13 cellular contexts compared by ENCODE assay signal in the genomic region with DNA sequence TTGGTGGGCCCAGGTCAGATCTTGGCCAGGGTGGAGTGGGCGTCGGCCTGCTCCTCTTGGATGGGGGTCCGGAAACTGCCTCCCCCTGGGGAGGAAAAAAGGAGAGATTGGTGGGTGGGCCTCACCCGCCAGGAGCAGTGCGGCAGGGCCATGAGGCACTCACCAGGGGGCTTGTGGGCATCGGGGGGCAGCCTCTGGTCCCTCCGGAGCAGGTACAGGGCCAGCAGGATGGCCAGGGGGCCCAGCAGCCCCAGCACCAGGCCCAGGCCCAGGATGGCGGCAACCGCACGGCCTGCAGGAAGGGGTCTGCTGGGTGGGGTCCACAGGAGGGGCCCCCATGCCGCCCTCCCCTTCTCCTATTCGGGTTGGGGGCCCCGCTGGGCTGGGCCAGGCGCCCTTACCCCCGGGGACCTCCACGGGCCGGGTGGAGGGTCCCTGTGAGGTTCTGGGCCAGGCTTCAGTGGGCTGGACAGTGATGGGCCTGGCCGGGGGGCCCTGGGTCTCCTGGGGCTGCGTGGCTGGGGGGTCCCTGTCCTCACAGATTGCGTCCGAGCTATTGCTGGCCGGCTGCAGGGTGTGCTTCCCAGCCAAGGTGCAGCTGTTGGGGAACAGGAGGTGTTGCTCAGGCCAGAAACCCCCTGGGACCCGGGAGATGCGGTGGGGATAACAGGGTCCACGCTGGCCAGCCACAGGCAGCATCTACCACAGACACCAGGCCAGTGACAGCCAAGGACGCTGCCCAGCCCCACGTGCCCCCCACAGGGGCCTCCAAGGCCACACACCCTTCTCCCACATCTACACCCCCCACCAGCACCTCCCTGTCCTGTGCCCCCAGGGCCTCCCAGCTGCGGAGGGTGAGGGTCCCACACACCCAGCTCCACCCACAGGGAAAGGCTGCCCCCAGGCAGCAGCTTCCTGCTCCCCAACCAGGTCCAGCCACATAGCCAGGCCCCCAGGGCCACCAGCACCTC. TPM values are rescaled to one million over a fixed set of nuclear protein-coding genes. Genes with fewer than 3 reads are reported as not detected.
DNase-seq lines count a peak whose midpoint lies in the region; ATAC-seq and TF ChIP-seq lines count a peak whose summit lies in the region.
"Had no signal": no experiment of that assay in that cellular context is flagged by ENCODE, and none has a peak within 500 bp of the region (broad histone marks: within the 10 kb centered on the region; RNA-seq: fewer than 3 reads in every experiment).

No MANE protein-coding gene starts in this region.

- ATAC-seq in T-helper 17 cell, result no peak
- ATAC-seq in stimulated activated memory B cell treated with anti-CD40 and anti-IgM and Interleukin-4, amounts not matched to agents 10 μg/mL and 1 μg/mL and 100 μg/mL, for 72 hours, result no peak
- no peak for ATAC-seq in PC-3
- no peak for ATAC-seq in gastroesophageal sphincter
- ATAC-seq: A549 had no signal

- no peaks in the 10 kb centered on the region for H3K36me3 ChIP-seq in effector memory CD4-positive, alpha-beta T cell (ENCODE audit: control insufficient read depth, insufficient read depth, low read length)
- H3K36me3 ChIP-seq in PC-3 (ENCODE audit: low read depth, low read length) (peaks cover 4% of the 10 kb centered on the region; the same call in 1 of the 2 replicates), gastroesophageal sphincter (peaks cover 0 to 18% of the 10 kb centered on the region in 2 donors)

- H3K27me3 ChIP-seq in effector memory CD4-positive, alpha-beta T cell (replicated peaks; ENCODE audit: control insufficient read depth, insufficient read depth, low read length, poor library complexity, severe bottlenecking), result no peaks in the 10 kb centered on the region
- no peaks in the 10 kb centered on the region for H3K27me3 ChIP-seq in PC-3 (ENCODE audit: low read length)
- peaks cover 21% of the 10 kb centered on the region for H3K27me3 ChIP-seq in gastroesophageal sphincter
- H3K27me3 ChIP-seq: thyroid gland had no signal

- H3K4me3 Mint-ChIP-seq in activated CD4-positive, alpha-beta T cell treated with anti-CD3 and anti-CD28 coated beads, Interleukin-2, amount 10 ng/mL, durations not matched to agents 24 days and 14 days, result peak overlapping the region; percentile 81
- H3K4me3 Mint-ChIP-seq in T-helper 17 cell, result peak overlapping the region; percentile 85
- peak overlapping the region; percentile 57 for H3K4me3 Mint-ChIP-seq in stimulated activated memory B cell treated with anti-CD40 and anti-IgM and Interleukin-4, amounts not matched to agents 10 μg/mL and 1 μg/mL and 100 μg/mL, for 72 hours

- H3K36me3 Mint-ChIP-seq in activated CD4-positive, alpha-beta T cell treated with anti-CD3 and anti-CD28 coated beads, Interleukin-2, amount 10 ng/mL, durations not matched to agents 24 days and 14 days (ENCODE audit: low read depth), result peaks cover 53% of the 10 kb centered on the region
- peaks cover 2% of the 10 kb centered on the region for H3K36me3 Mint-ChIP-seq in T-helper 17 cell (ENCODE audit: low read depth)
- peaks cover 14% of the 10 kb centered on the region for H3K36me3 Mint-ChIP-seq in stimulated activated memory B cell treated with anti-CD40 and anti-IgM and Interleukin-4, amounts not matched to agents 10 μg/mL and 1 μg/mL and 100 μg/mL, for 72 hours

- no peaks in the 10 kb centered on the region for H4K20me1 ChIP-seq in PC-3 (ENCODE audit: low read length)

- H2AFZ ChIP-seq in PC-3 (ENCODE audit: low read length), result no peak overlapping the region

- H3K9me3 ChIP-seq in T-helper 17 cell (ENCODE audit: control insufficient read depth, low read length, poor library complexity, severe bottlenecking) (no peaks in the 10 kb centered on the region), PC-3 (ENCODE audit: low read length) (no peaks in the 10 kb centered on the region), gastroesophageal sphincter (no peaks in the 10 kb centered on the region)
- H3K9me3 ChIP-seq in effector memory CD4-positive, alpha-beta T cell (ENCODE audit: control insufficient read depth, low read length), result no peaks in the 10 kb centered on the region
- H3K9me3 ChIP-seq: A549, thyroid gland had no signal

- no peaks in the 10 kb centered on the region for H3K79me2 ChIP-seq in PC-3 (ENCODE audit: low read length)

- no CpG with 5 or more reads among the region's 28 CpGs for WGBS in gastroesophageal sphincter (ENCODE audit: low coverage in 1 of 2), 2 donors

- H3K27me3 Mint-ChIP-seq in activated CD4-positive, alpha-beta T cell treated with anti-CD3 and anti-CD28 coated beads, Interleukin-2, amount 10 ng/mL, durations not matched to agents 24 days and 14 days, result no peaks in the 10 kb centered on the region
- H3K27me3 Mint-ChIP-seq in T-helper 17 cell, result no peaks in the 10 kb centered on the region
- H3K27me3 Mint-ChIP-seq in stimulated activated memory B cell treated with anti-CD40 and anti-IgM and Interleukin-4, amounts not matched to agents 10 μg/mL and 1 μg/mL and 100 μg/mL, for 72 hours, result peaks cover 8% of the 10 kb centered on the region

- no peak for DNase-seq in activated CD4-positive, alpha-beta T cell treated with anti-CD3 and anti-CD28 coated beads, Interleukin-2, amount 10 ng/mL, durations not matched to agents 24 days and 14 days
- DNase-seq in activated CD4-positive, alpha-beta T cell treated with anti-CD3 and anti-CD28 coated beads for 4 hours, result no peak
- DNase-seq in T-helper 17 cell, result peak; percentile 7 to 10 (median 7)
- DNase-seq in effector memory CD4-positive, alpha-beta T cell, result no peak
- DNase-seq in NK-92 treated with Interleukin-12 subunit alpha and Interleukin-12 subunit beta, amount 100 ng/mL, for 24 hours (lab: John Stamatoyannopoulos, UW), result no peak
- no peak for DNase-seq in PC-3
- DNase-seq: GOT3, NCI-H524 had no signal

- intact Hi-C loops in activated CD4-positive, alpha-beta T cell treated with anti-CD3 and anti-CD28 coated beads, Interleukin-2, amount 10 ng/mL, durations not matched to agents 24 days and 14 days (cut with micrococcal nuclease), result loop anchor here (10.0 kb wide), 1 partner anchor 197 kb away; the partner anchor contains the start of gene ISG15
- intact Hi-C loops in PC-3 (cut with micrococcal nuclease), result no loop called here

- H3F3A ChIP-seq in PC-3 (ENCODE audit: low read length, unreplicated experiment), result no peaks in the 10 kb centered on the region

- no peak for TF ChIP-seq POLR2A in gastroesophageal sphincter (IDR thresholded peaks at IDR 0.05)

- peak overlapping the region; percentile 29 for H3K4me3 ChIP-seq in effector memory CD4-positive, alpha-beta T cell (ENCODE audit: insufficient read depth, low read depth, low read length, poor library complexity, severe bottlenecking)
- H3K4me3 ChIP-seq in PC-3 (ENCODE audit: low read length) (no peak overlapping the region), gastroesophageal sphincter (peak overlapping the region in 1 of 2 donors; percentile 40)
- H3K4me3 ChIP-seq: A549 had no signal

- no peak overlapping the region for H3K4me2 ChIP-seq in PC-3 (ENCODE audit: low read length)
- H3K4me2 ChIP-seq: A549 had no signal

- peak overlapping the region; percentile 78 for H3K27ac Mint-ChIP-seq in activated CD4-positive, alpha-beta T cell treated with anti-CD3 and anti-CD28 coated beads, Interleukin-2, amount 10 ng/mL, durations not matched to agents 24 days and 14 days
- H3K27ac Mint-ChIP-seq in T-helper 17 cell, result peak overlapping the region; percentile 82
- peak overlapping the region; percentile 53 for H3K27ac Mint-ChIP-seq in stimulated activated memory B cell treated with anti-CD40 and anti-IgM and Interleukin-4, amounts not matched to agents 10 μg/mL and 1 μg/mL and 100 μg/mL, for 72 hours

- no peak for TF ChIP-seq EP300 in gastroesophageal sphincter (IDR thresholded peaks at IDR 0.05)

- no peaks in the 10 kb centered on the region for H3K9me2 ChIP-seq in PC-3 (replicated peaks; ENCODE audit: low read length)

- H3K9me3 Mint-ChIP-seq in activated CD4-positive, alpha-beta T cell treated with anti-CD3 and anti-CD28 coated beads, Interleukin-2, amount 10 ng/mL, durations not matched to agents 24 days and 14 days, result no peaks in the 10 kb centered on the region
- H3K9me3 Mint-ChIP-seq in stimulated activated memory B cell treated with anti-CD40 and anti-IgM and Interleukin-4, amounts not matched to agents 10 μg/mL and 1 μg/mL and 100 μg/mL, for 72 hours, result no peaks in the 10 kb centered on the region

- POLR2A ChIA-PET in PC-3 (lab: Charles Lee; ENCODE audit: unreplicated experiment), result no interaction called here

- CTCF ChIA-PET in PC-3 (lab: Charles Lee), result no interaction called here

- no peak overlapping the region for H3K9ac ChIP-seq in PC-3 (ENCODE audit: low read length)

- TF ChIP-seq CTCF in PC-3 (conservative IDR thresholded peaks at IDR 0.05; ENCODE audit: low read depth, low read length) (no peak), gastroesophageal sphincter (IDR thresholded peaks at IDR 0.05) (no peak)

- H3K27ac ChIP-seq in effector memory CD4-positive, alpha-beta T cell (ENCODE audit: insufficient read depth, low read length, poor library complexity, severe bottlenecking), result peak overlapping the region; percentile 32
- H3K27ac ChIP-seq in PC-3 (ENCODE audit: low read length) (no peak overlapping the region), gastroesophageal sphincter (peak overlapping the region in 1 of 4 donors; percentile 38)
- H3K27ac ChIP-seq: A549 had no signal

- peaks cover 50% of the 10 kb centered on the region for H3K4me1 Mint-ChIP-seq in activated CD4-positive, alpha-beta T cell treated with anti-CD3 and anti-CD28 coated beads, Interleukin-2, amount 10 ng/mL, durations not matched to agents 24 days and 14 days
- peaks cover 36% of the 10 kb centered on the region for H3K4me1 Mint-ChIP-seq in T-helper 17 cell
- H3K4me1 Mint-ChIP-seq in stimulated activated memory B cell treated with anti-CD40 and anti-IgM and Interleukin-4, amounts not matched to agents 10 μg/mL and 1 μg/mL and 100 μg/mL, for 72 hours, result peaks cover 71% of the 10 kb centered on the region

- no TSS peak for BruUV-seq in PC-3 (replicated peaks; lab: Mats Ljungman, UMichigan)

- peaks cover 77% of the 10 kb centered on the region for H3K4me1 ChIP-seq in effector memory CD4-positive, alpha-beta T cell (ENCODE audit: control insufficient read depth, insufficient read depth, low read length, poor library complexity, severe bottlenecking)
- H3K4me1 ChIP-seq in PC-3 (ENCODE audit: insufficient read depth, low read length), result peaks cover 10% of the 10 kb centered on the region
- H3K4me1 ChIP-seq in gastroesophageal sphincter, result peaks cover 0 to 36% (median 0%) of the 10 kb centered on the region in 3 donors
- H3K4me1 ChIP-seq: thyroid gland had no signal

RNA-seq across cellular contexts. Expression of gene TNFRSF4, which starts 2.1 kb away (rescaled TPM):
- total RNA-seq in activated CD4-positive, alpha-beta T cell treated with anti-CD3 and anti-CD28 coated beads, Interleukin-2, amount 10 ng/mL, durations not matched to agents 24 days and 14 days, result 692 and 702 TPM in 2 replicates
- total RNA-seq in T-helper 17 cell (100 to 1,000 TPM in 1 of 2 donors, 10 to 100 TPM in 1; 94.7 to 127 TPM), PC-3 (2014; rRNA removed) (0.11 and 0.17 TPM in 2 replicates), gastroesophageal sphincter (1 to 10 TPM in 3 of 4 donors, under 1 TPM in 1; 0.93 to 1.6 (median 1.3) TPM)

RNA-seq across cellular contexts. Expression of gene TNFRSF18, which starts 5.4 kb away (rescaled TPM):
- total RNA-seq in activated CD4-positive, alpha-beta T cell treated with anti-CD3 and anti-CD28 coated beads, Interleukin-2, amount 10 ng/mL, durations not matched to agents 24 days and 14 days, result 250 and 254 TPM in 2 replicates
- total RNA-seq in T-helper 17 cell (10 to 100 TPM; 47.9 to 80.4 TPM), PC-3 (2014; rRNA removed) (87.2 and 120 TPM in 2 replicates), gastroesophageal sphincter (1 to 10 TPM in 1 of 4 donors, under 1 TPM in 1, not detected in 2; 0.35 to 2.2 TPM)
- total RNA-seq: fibroblast of villous mesenchyme had no signal

RNA-seq across cellular contexts. Expression of gene SDF4, which starts 20.0 kb away (rescaled TPM):
- total RNA-seq in activated CD4-positive, alpha-beta T cell treated with anti-CD3 and anti-CD28 coated beads, Interleukin-2, amount 10 ng/mL, durations not matched to agents 24 days and 14 days, result 175 and 194 TPM in 2 replicates
- 100 to 1,000 TPM; 129 to 146 TPM for total RNA-seq in T-helper 17 cell
- total RNA-seq in PC-3 (2014; rRNA removed), result 254 and 317 TPM in 2 replicates
- 100 to 1,000 TPM in 2 of 4 donors, 10 to 100 TPM in 2; 84.2 to 115 (median 93.9) TPM for total RNA-seq in gastroesophageal sphincter

RNA-seq across cellular contexts. Expression of gene B3GALT6, which starts 20.2 kb away (rescaled TPM):
- 42.5 and 43.2 TPM in 2 replicates for total RNA-seq in activated CD4-positive, alpha-beta T cell treated with anti-CD3 and anti-CD28 coated beads, Interleukin-2, amount 10 ng/mL, durations not matched to agents 24 days and 14 days
- total RNA-seq in T-helper 17 cell (1 to 10 TPM; 8.4 to 9.4 TPM), PC-3 (2014; rRNA removed) (74.0 and 92.2 TPM in 2 replicates), gastroesophageal sphincter (10 to 100 TPM; 12.3 to 24.1 (median 15.0) TPM)

RNA-seq across cellular contexts. Expression of gene C1QTNF12, which starts 34.7 kb away (rescaled TPM):
- 1.3 and 2.8 TPM in 2 replicates for total RNA-seq in activated CD4-positive, alpha-beta T cell treated with anti-CD3 and anti-CD28 coated beads, Interleukin-2, amount 10 ng/mL, durations not matched to agents 24 days and 14 days
- total RNA-seq in T-helper 17 cell (1 to 10 TPM in 1 of 2 donors, under 1 TPM in 1; 0.91 to 2.0 TPM), PC-3 (2014; rRNA removed) (2.8 and 3.9 TPM in 2 replicates), gastroesophageal sphincter (1 to 10 TPM in 3 of 4 donors, under 1 TPM in 1; 0.96 to 2.8 (median 1.7) TPM)

Comparison
In these comparisons a context has a peak if more than half of its experiments do, and no peak if none do; other contexts are left out.
1. DNase-seq: peak in T-helper 17 cell (3 of 3); none in activated CD4-positive, alpha-beta T cell treated with anti-CD3 and anti-CD28 coated beads, Interleukin-2, amount 10 ng/mL, durations not matched to agents 24 days and 14 days (single experiment), activated CD4-positive, alpha-beta T cell treated with anti-CD3 and anti-CD28 coated beads for 4 hours (0 of 2), effector memory CD4-positive, alpha-beta T cell (0 of 3), NK-92 treated with Interleukin-12 subunit alpha and Interleukin-12 subunit beta, amount 100 ng/mL, for 24 hours (single experiment) and PC-3 (single experiment).
2. RNA of gene TNFRSF4, which starts 2.1 kb away (total RNA-seq): 692 to 702 TPM in activated CD4-positive, alpha-beta T cell treated with anti-CD3 and anti-CD28 coated beads, Interleukin-2, amount 10 ng/mL, durations not matched to agents 24 days and 14 days and 94.7 to 127 TPM in T-helper 17 cell; 0.93 to 1.6 TPM in gastroesophageal sphincter and 0.11 to 0.17 TPM in PC-3; every median in the first group is over 10 times any median in the second.
3. RNA of gene TNFRSF18, which starts 5.4 kb away (total RNA-seq): 250 to 254 TPM in activated CD4-positive, alpha-beta T cell treated with anti-CD3 and anti-CD28 coated beads, Interleukin-2, amount 10 ng/mL, durations not matched to agents 24 days and 14 days, 87.2 to 120 TPM in PC-3 and 47.9 to 80.4 TPM in T-helper 17 cell; 0.35 to 2.2 TPM in gastroesophageal sphincter; every median in the first group is over 10 times any median in the second.
4. Peak in every context shown above with its lines, with median percentiles within 50 percentile points of each other: H3K27ac Mint-ChIP-seq and H3K4me3 Mint-ChIP-seq.